Comparison of ENCODE assay signal across 8 cellular contexts in genomic region chr19:2237051-2237868, GRCh38. TPM values are rescaled to one million over a fixed set of nuclear protein-coding genes. Genes with fewer than 3 reads are reported as not detected.
DNase-seq lines count a peak whose midpoint lies in the region; ATAC-seq and TF ChIP-seq lines count a peak whose summit lies in the region.

No MANE protein-coding gene starts in this region.

- ATAC-seq in body of pancreas: no peak
- no peak for ATAC-seq in lung (ENCODE audit: insufficient read depth, low FRiP score)
- ATAC-seq in left lobe of liver: no peak

- H3K9me3 Mint-ChIP-seq in activated naive CD4-positive, alpha-beta T cell treated with anti-CD3 and anti-CD28 coated beads, Interleukin-2, amount 50 U/mL, for 24 hours: no peaks in the 10 kb centered on the region

- H3K27me3 ChIP-seq in body of pancreas: no peaks in the 10 kb centered on the region
- H3K27me3 ChIP-seq in lung (ENCODE audit: control insufficient read depth, insufficient read depth): no peaks in the 10 kb centered on the region
- H3K27me3 ChIP-seq in uterus: no peaks in the 10 kb centered on the region

- peak overlapping the region; percentile 79 for H3K27ac Mint-ChIP-seq in activated naive CD4-positive, alpha-beta T cell treated with anti-CD3 and anti-CD28 coated beads, Interleukin-2, amount 50 U/mL, for 24 hours

- peaks cover 13% of the 10 kb centered on the region for H3K36me3 Mint-ChIP-seq in activated naive CD4-positive, alpha-beta T cell treated with anti-CD3 and anti-CD28 coated beads, Interleukin-2, amount 50 U/mL, for 24 hours

- peak overlapping the region; percentile 82 to 90 for H3K4me3 ChIP-seq in body of pancreas
- peak overlapping the region; percentile 67 for H3K4me3 ChIP-seq in lung
- H3K4me3 ChIP-seq in uterus: peak overlapping the region; percentile 92 to 93

- TF ChIP-seq POLR2A in body of pancreas (IDR thresholded peaks at IDR 0.05) (no peak), uterus (IDR thresholded peaks at IDR 0.05) (no peak)

- H3K9me3 ChIP-seq in body of pancreas (no peaks in the 10 kb centered on the region), lung (ENCODE audit: control insufficient read depth in 2 of 2, insufficient read depth in 1 of 2, low read length in 1 of 2) (no peaks in the 10 kb centered on the region), uterus (no peaks in the 10 kb centered on the region)

- H3K27me3 Mint-ChIP-seq in activated naive CD4-positive, alpha-beta T cell treated with anti-CD3 and anti-CD28 coated beads, Interleukin-2, amount 50 U/mL, for 24 hours: no peaks in the 10 kb centered on the region

- H3K4me3 Mint-ChIP-seq in activated naive CD4-positive, alpha-beta T cell treated with anti-CD3 and anti-CD28 coated beads, Interleukin-2, amount 50 U/mL, for 24 hours: peak overlapping the region; percentile 97

- DNase-seq in activated naive CD4-positive, alpha-beta T cell treated with Interleukin-2 at 50 U/mL for 16 hours: no peak
- DNase-seq in body of pancreas: no peak
- DNase-seq in lung (ENCODE audit: low spot score): no peak
- DNase-seq in uterus: no peak
- DNase-seq in NCI-H526 treated with DMSO at 0.1 percent for 48 hours (lab: John Stamatoyannopoulos, UW): no peak
- DNase-seq in left lobe of liver (ENCODE audit: low spot score): no peak
- DNase-seq in GM13977 (ENCODE audit: low spot score): no peak

- H3K27ac ChIP-seq in body of pancreas (peak overlapping the region; percentile 92 to 99 (median 97)), lung (ENCODE audit: low read depth in 1 of 2, low read length in 1 of 2) (peak overlapping the region; percentile 96 to 99), uterus (peak overlapping the region; percentile 99)

- H3K36me3 ChIP-seq in body of pancreas (replicated peaks in 1 of 2; ENCODE audit: insufficient read depth in 1 of 2, low read depth in 2 of 2) (no peaks in the 10 kb centered on the region), lung (ENCODE audit: control insufficient read depth in 2 of 2, insufficient read depth in 2 of 2, low read length in 2 of 2) (peaks cover 0 to 19% of the 10 kb centered on the region in 2 donors), uterus (no peaks in the 10 kb centered on the region)

- H3K4me1 Mint-ChIP-seq in activated naive CD4-positive, alpha-beta T cell treated with anti-CD3 and anti-CD28 coated beads, Interleukin-2, amount 50 U/mL, for 24 hours: peaks cover 62% of the 10 kb centered on the region

- H3K4me1 ChIP-seq in body of pancreas (peaks cover 77% of the 10 kb centered on the region), lung (ENCODE audit: control insufficient read depth in 2 of 2, insufficient read depth in 2 of 2, low read length in 2 of 2) (peaks cover 21 to 27% of the 10 kb centered on the region in 2 donors), uterus (peaks cover 13 to 46% of the 10 kb centered on the region in 2 donors)

- intact Hi-C loops in body of pancreas (cut with DNase I) (no loop called here), uterus (cut with DNase I; ENCODE audit: low total_unique reads) (loop anchor here (5.0 kb wide), 1 partner anchor 35 kb away; no protein-coding TSS in a partner anchor)

- TF ChIP-seq CTCF in body of pancreas (IDR thresholded peaks at IDR 0.05): no peak
- TF ChIP-seq CTCF in lung (IDR thresholded peaks at IDR 0.05; ENCODE audit: control extremely low read depth, extremely low read depth): no peak
- TF ChIP-seq CTCF in uterus (IDR thresholded peaks at IDR 0.05): no peak
- no peak for TF ChIP-seq CTCF in GM13977 (IDR thresholded peaks at IDR 0.05; ENCODE audit: extremely low read depth, insufficient read depth, missing control alignments)

- in situ Hi-C loops in GM13977 (cut with MboI; ENCODE audit: low pct_unique_long_range_greater_than_20kb, low sequenced_read_pairs, unreplicated experiment): no loop called here

- WGBS in body of pancreas, 2 donors: 40 to 56% methylated on average over 38 to 43 of the region's 43 CpGs
- WGBS in lung, 2 donors: 38 to 46% methylated on average over 38 to 43 of the region's 43 CpGs

RNA-seq across cellular contexts. Expression of gene SF3A2, which starts 0.6 kb away (rescaled TPM):
- total RNA-seq in body of pancreas (10 to 100 TPM; 15.5 to 30.1 TPM), lung (100 to 1,000 TPM in 1 of 2 donors, 10 to 100 TPM in 1; 67.5 to 113 TPM), uterus (100 to 1,000 TPM in 1 of 4 donors, 10 to 100 TPM in 3; 33.2 to 107 (median 50.6) TPM), left lobe of liver (19.0 TPM)
- polyA plus RNA-seq in lung: 10 to 100 TPM; 37.2 to 58.5 TPM

RNA-seq across cellular contexts. Expression of gene PLEKHJ1, which starts 1.1 kb away (rescaled TPM):
- total RNA-seq in body of pancreas: 10 to 100 TPM; 47.5 to 89.0 TPM
- total RNA-seq in lung: 10 to 100 TPM; 64.4 to 64.6 TPM
- polyA plus RNA-seq in lung: 10 to 100 TPM; 70.1 to 76.4 TPM
- 10 to 100 TPM in 3 of 4 donors, 1 to 10 TPM in 1; 5.9 to 56.7 (median 30.1) TPM for total RNA-seq in uterus
- total RNA-seq in left lobe of liver: 41.3 TPM

RNA-seq across cellular contexts. Expression of gene AMH, which starts 11.9 kb away (rescaled TPM):
- total RNA-seq in body of pancreas: 10 to 100 TPM in 1 of 2 donors, under 1 TPM in 1; 0.99 to 11.7 TPM
- 1 to 10 TPM; 2.1 to 3.5 TPM for total RNA-seq in lung
- 1 to 10 TPM in 1 of 2 donors, under 1 TPM in 1; 0.73 to 1.4 TPM for polyA plus RNA-seq in lung
- total RNA-seq in uterus: 1 to 10 TPM in 1 of 4 donors, under 1 TPM in 1, not detected in 2; 0.35 to 3.5 TPM
- 0.93 TPM for total RNA-seq in left lobe of liver

RNA-seq across cellular contexts. Expression of gene JSRP1, which starts 19.0 kb away (rescaled TPM):
- not detected for total RNA-seq in body of pancreas
- total RNA-seq in lung: 1 to 10 TPM in 1 of 2 donors, under 1 TPM in 1; 0.61 to 2.3 TPM
- polyA plus RNA-seq in lung: 1 to 10 TPM in 1 of 2 donors, under 1 TPM in 1; 0.69 to 1.1 TPM
- not detected for total RNA-seq in uterus
- 0.18 TPM for total RNA-seq in left lobe of liver

RNA-seq across cellular contexts. Expression of gene PEAK3, which starts 44.7 kb away (rescaled TPM):
- total RNA-seq in body of pancreas: under 1 TPM; 0.66 to 0.78 TPM
- 1 to 10 TPM in 1 of 2 donors, under 1 TPM in 1; 0.31 to 6.7 TPM for total RNA-seq in lung
- 1 to 10 TPM in 1 of 2 donors, under 1 TPM in 1; 0.81 to 7.4 TPM for polyA plus RNA-seq in lung
- under 1 TPM in 2 of 4 donors, not detected in 2; 0.26 to 0.40 TPM for total RNA-seq in uterus
- 0.28 TPM for total RNA-seq in left lobe of liver
